Comparison of ENCODE assay signal across 14 cellular contexts in genomic region chr10:118590334-118590733, GRCh38. TPM values are rescaled to one million over a fixed set of nuclear protein-coding genes. Genes with fewer than 3 reads are reported as not detected.
A peak's percentile ranks its signal among the peaks of the same experiment; 100 is the strongest.
DNase-seq lines count a peak whose midpoint lies in the region; ATAC-seq and TF ChIP-seq lines count a peak whose summit lies in the region.
"Had no signal": no experiment of that assay in that cellular context is flagged by ENCODE, and none has a peak within 500 bp of the region (broad histone marks: within the 10 kb centered on the region; RNA-seq: fewer than 3 reads in every experiment).

No MANE protein-coding gene starts in this region.

- H3K36me3 ChIP-seq in psoas muscle (ENCODE audit: insufficient read depth in 1 of 2, low read depth in 1 of 2), result no peaks in the 10 kb centered on the region
- H3K36me3 ChIP-seq: heart left ventricle, upper lobe of left lung had no signal

- intact Hi-C loops in left colon (cut with DNase I, micrococcal nuclease), result no loop called here
- intact Hi-C loops in psoas muscle (cut with DNase I), result no loop called here

- ATAC-seq in left colon (peak; percentile 52), GM18519 (IDR thresholded peaks at IDR 0.05; ENCODE audit: low FRiP score, unreplicated experiment) (no peak), GM21786 (IDR thresholded peaks at IDR 0.05; ENCODE audit: unreplicated experiment) (no peak), psoas muscle (no peak)
- ATAC-seq: natural killer cell treated with Interleukin-12 subunit alpha and Interleukin-12 subunit beta and Interleukin-15 and Interleukin-18, amount 100 ng/mL, for 72 hours had no signal

- H3K4me1 ChIP-seq in psoas muscle, result no peaks in the 10 kb centered on the region
- H3K4me1 ChIP-seq: heart left ventricle had no signal

- H3K27ac ChIP-seq in psoas muscle, result no peak overlapping the region
- H3K27ac ChIP-seq: heart left ventricle, upper lobe of left lung had no signal

- no peak overlapping the region for H3K4me3 ChIP-seq in psoas muscle
- H3K4me3 ChIP-seq: heart left ventricle, upper lobe of left lung had no signal

- H3K9me3 ChIP-seq in psoas muscle, result no peaks in the 10 kb centered on the region

- WGBS in psoas muscle, 3 donors, result 63 to 69% (median 69%) methylated on average over 2 of the region's 2 CpGs

- DNase-seq in DMS 273 treated with DMSO at 0.1 percent for 48 hours (lab: John Stamatoyannopoulos, UW), result peak; percentile 63
- peak; percentile 50 for DNase-seq in NCI-H1694 treated with DMSO at 0.1 percent for 48 hours (lab: John Stamatoyannopoulos, UW)
- peak; percentile 54 for DNase-seq in SHP77 treated with DMSO at 0.1 percent for 48 hours (lab: John Stamatoyannopoulos, UW)
- DNase-seq in left colon, result peak in 1 of 2 donors; percentile 45
- no peak for DNase-seq in activated CD4-positive, CD25-positive, alpha-beta regulatory T cell treated with anti-CD3 and anti-CD28 coated beads, Interleukin-2, amount 50 U/mL, for 72 hours
- DNase-seq in psoas muscle, result no peak
- DNase-seq: activated CD8-positive, alpha-beta memory T cell treated with anti-CD3 and anti-CD28 coated beads for 24 hours; CD4-positive, alpha-beta memory T cell; stimulated activated CD4-positive, alpha-beta T cell treated with anti-CD3 and anti-CD28 coated beads, Interleukin-4, amount 100 ng/mL, for 4 hours had no signal

- H3K27me3 ChIP-seq in psoas muscle (ENCODE audit: insufficient read depth in 3 of 3, low read length in 2 of 3), result peaks cover 4 to 51% (median 10%) of the 10 kb centered on the region in 3 donors

- TF ChIP-seq CTCF in psoas muscle (IDR thresholded peaks at IDR 0.05), result no peak

RNA-seq across cellular contexts. Expression of gene PRLHR, which starts 5.1 kb away (rescaled TPM):
- not detected for total RNA-seq in left colon
- total RNA-seq in psoas muscle, result under 1 TPM in 1 of 4 donors, not detected in 3; 0.06 TPM
- polyA plus RNA-seq in psoas muscle, result under 1 TPM in 1 of 3 donors, not detected in 2; 0.01 TPM
- total RNA-seq: CD4-positive, alpha-beta memory T cell; heart left ventricle; natural killer cell treated with Interleukin-12 subunit alpha and Interleukin-12 subunit beta and Interleukin-15 and Interleukin-18, amount 100 ng/mL, for 72 hours had no signal
- polyA plus RNA-seq: CD4-positive, alpha-beta memory T cell; heart left ventricle had no signal

Comparison
In these comparisons a context has a peak if more than half of its experiments do, and no peak if none do; other contexts are left out.
1. DNase-seq: peak in DMS 273 treated with DMSO at 0.1 percent for 48 hours (single experiment), NCI-H1694 treated with DMSO at 0.1 percent for 48 hours (single experiment) and SHP77 treated with DMSO at 0.1 percent for 48 hours (single experiment); none in activated CD4-positive, CD25-positive, alpha-beta regulatory T cell treated with anti-CD3 and anti-CD28 coated beads, Interleukin-2, amount 50 U/mL, for 72 hours (single experiment) and psoas muscle (0 of 2).